In genomic region chr1:185352067-185352466, GRCh38 we compare ENCODE assay signal across 1 cellular context.
TF ChIP-seq lines count a peak whose summit lies in the region.

No MANE protein-coding gene starts in this region.

TF ChIP-seq in SK-N-SH, 30 proteins besides CTCF, POLR2A, EP300 and RAD21 (continued from another document):
- no peak for TF ChIP-seq REST (IDR thresholded peaks at IDR 0.05; ENCODE audit: low read depth, low read length)
